ENCODE assay signal across 1 cellular context in the genomic region with DNA sequence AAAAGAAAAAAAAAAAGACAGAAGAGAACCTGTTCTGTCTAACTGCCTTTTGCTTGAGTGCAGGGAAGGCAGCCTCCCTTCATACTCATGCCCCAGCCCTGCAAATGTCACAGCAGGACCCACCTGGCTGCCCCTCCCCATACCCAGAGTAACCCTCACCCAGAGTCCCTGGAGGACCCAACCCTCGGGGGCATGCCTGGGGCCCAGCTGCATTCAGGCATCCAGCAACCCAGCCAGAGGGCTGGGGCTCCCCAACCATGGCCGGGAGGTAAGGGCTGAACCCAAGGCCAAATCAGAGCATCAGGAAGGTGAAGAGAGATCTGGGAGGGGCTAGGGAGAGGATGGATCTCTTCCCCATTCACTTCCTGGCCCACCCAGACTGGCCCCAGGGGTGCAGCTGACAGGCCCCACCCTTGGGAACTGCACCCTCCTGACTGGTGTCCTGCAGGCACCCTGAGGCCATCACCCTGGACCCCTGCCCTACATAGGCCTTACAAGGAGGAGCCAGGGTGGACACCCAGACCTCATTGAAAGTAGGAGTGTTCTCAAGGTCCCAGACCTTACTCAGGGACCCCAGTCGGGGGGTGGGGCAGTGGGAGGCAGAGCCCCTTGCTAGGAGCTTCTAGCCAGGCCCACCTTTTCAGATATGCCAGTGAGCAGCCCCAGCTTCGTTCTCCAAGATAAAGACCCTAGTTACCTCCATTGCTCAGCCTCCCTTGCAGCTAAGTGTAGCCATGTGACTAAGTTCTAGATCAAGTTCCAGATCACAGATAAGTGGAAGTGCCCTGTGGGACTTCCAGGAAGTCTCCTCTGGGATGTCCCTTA.
TF ChIP-seq lines count a peak whose summit lies in the region.

No MANE protein-coding gene starts in this region.

TF ChIP-seq in K562, 482 proteins besides CTCF, POLR2A, EP300 and RAD21 (continued from another document):
- TF ChIP-seq MBD1 (CRISPR knock-in tag; IDR thresholded peaks at IDR 0.05) (no peak), HOXB6 (CRISPR knock-in tag; IDR thresholded peaks at IDR 0.05; ENCODE audit: borderline replicate concordance) (no peak), ZNF830 (CRISPR knock-in tag; IDR thresholded peaks at IDR 0.05) (no peak), ETV5 (CRISPR knock-in tag; IDR thresholded peaks at IDR 0.05; ENCODE audit: low read depth) (no peak), NBN (IDR thresholded peaks at IDR 0.05; ENCODE audit: low read depth) (no peak), MEF2D (tag; conservative IDR thresholded peaks at IDR 0.05; ENCODE audit: low read depth) (no peak)
